15 cellular contexts compared by ENCODE assay signal in the genomic region with DNA sequence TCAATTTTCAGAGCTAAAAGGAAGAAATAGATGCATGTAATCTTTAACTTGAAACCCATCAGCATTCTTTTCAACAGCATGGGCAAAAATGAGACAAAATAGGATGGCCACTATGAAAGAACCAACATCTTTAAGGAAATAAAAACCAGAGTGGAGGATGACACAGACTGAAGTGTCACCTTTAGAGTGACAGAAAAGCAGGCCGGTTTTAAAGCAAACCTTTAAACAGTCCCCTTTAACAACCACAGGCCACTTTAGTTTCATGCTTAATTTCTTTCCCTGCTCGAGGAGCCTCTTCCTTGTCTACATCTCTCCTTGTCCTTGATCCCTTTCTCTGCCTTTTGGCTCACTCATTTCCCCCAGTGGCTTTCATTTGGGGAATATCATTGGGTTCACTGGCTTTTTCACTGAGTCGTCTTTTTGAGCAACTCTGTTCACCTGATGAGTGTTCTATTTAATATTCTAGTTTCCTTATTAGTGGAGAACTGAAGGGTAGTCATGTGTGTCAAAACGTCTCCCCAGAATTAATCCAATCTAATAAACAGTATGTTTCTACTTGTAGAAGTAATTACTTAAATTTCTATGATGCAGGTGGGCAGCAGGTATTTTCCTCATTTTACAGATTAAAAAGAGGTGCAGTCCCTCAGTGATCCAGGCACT.
A peak's percentile ranks its signal among the peaks of the same experiment; 100 is the strongest.
DNase-seq lines count a peak whose midpoint lies in the region; ATAC-seq, FAIRE-seq and TF ChIP-seq lines count a peak whose summit lies in the region.
"Had no signal": no experiment of that assay in that cellular context is flagged by ENCODE, and none has a peak within 500 bp of the region (broad histone marks: within the 10 kb centered on the region; RNA-seq: fewer than 3 reads in every experiment).

No MANE protein-coding gene starts in this region.

- ATAC-seq in GM21360 (IDR thresholded peaks at IDR 0.05; ENCODE audit: unreplicated experiment), result peak; percentile 64
- ATAC-seq in HG03354 (IDR thresholded peaks at IDR 0.05; ENCODE audit: poor library complexity, severe bottlenecking, unreplicated experiment), result peak; percentile 52
- ATAC-seq: HepG2 had no signal

- no peak for TF ChIP-seq CTCF in endodermal cell (conservative IDR thresholded peaks at IDR 0.05)

- DNase-seq in GM12891 (ENCODE audit: insufficient read length, low spot score), result no peak
- no peak for DNase-seq in NCI-H446 treated with DMSO at 0.1 percent for 48 hours (lab: John Stamatoyannopoulos, UW)
- no peak for DNase-seq in hypothalamus (lab: John Stamatoyannopoulos, UW)
- DNase-seq in endodermal cell, result no peak
- DNase-seq in amniotic stem cell (lab: John Stamatoyannopoulos, UW), result no peak
- DNase-seq: activated naive CD4-positive, alpha-beta T cell; DMS79; NCI-H526; stimulated activated CD4-positive, alpha-beta T cell treated with anti-CD3 and anti-CD28 coated beads, Interleukin-4, amount 100 ng/mL, for 4 hours had no signal

- no peak overlapping the region for H3K4me3 Mint-ChIP-seq in endodermal cell

- H3K4me1 ChIP-seq in mucosa of rectum (ENCODE audit: control insufficient read depth in 2 of 2, insufficient read depth in 2 of 2, low read length in 2 of 2) (peaks cover 21 to 40% of the 10 kb centered on the region in 2 donors), endodermal cell (ENCODE audit: control insufficient read depth, insufficient read depth, low read length) (peaks cover 3% of the 10 kb centered on the region)

- H3K9ac ChIP-seq in mucosa of rectum (ENCODE audit: low read depth in 1 of 2, low read length in 2 of 2) (no peak overlapping the region), endodermal cell (ENCODE audit: extremely low read depth, low read length, poor library complexity, severe bottlenecking) (no peak overlapping the region)

- no peaks in the 10 kb centered on the region for H3K36me3 ChIP-seq in mucosa of rectum (ENCODE audit: control insufficient read depth in 2 of 2, insufficient read depth in 2 of 2, low read length in 2 of 2)
- no peaks in the 10 kb centered on the region for H3K36me3 ChIP-seq in endodermal cell (ENCODE audit: control insufficient read depth, insufficient read depth, low read length)
- H3K36me3 ChIP-seq: vagina had no signal

- no peaks in the 10 kb centered on the region for H3K9me3 ChIP-seq in mucosa of rectum (ENCODE audit: control insufficient read depth in 2 of 2, low read length in 2 of 2)
- no peaks in the 10 kb centered on the region for H3K9me3 ChIP-seq in endodermal cell (ENCODE audit: control insufficient read depth, low read length)
- H3K9me3 ChIP-seq: vagina had no signal

- no peak for TF ChIP-seq POLR2A in GM12891 (IDR thresholded peaks at IDR 0.05; ENCODE audit: low read depth, low read length)

- peak; percentile 26 for FAIRE-seq in GM12891 (lab: Jason Lieb, UNC)
- FAIRE-seq: HepG2 had no signal

- 87 to 88% methylated on average over 2 to 3 of the region's 4 CpGs for WGBS in endodermal cell (ENCODE audit: insufficient coverage in 1 of 2, insufficient read length in 1 of 2), 2 experiments

- H3K4me3 ChIP-seq in mucosa of rectum (ENCODE audit: low read length in 2 of 2), result no peak overlapping the region
- no peak overlapping the region for H3K4me3 ChIP-seq in endodermal cell (ENCODE audit: low read length)
- H3K4me3 ChIP-seq: vagina had no signal

- H3K27ac Mint-ChIP-seq in endodermal cell, result no peak overlapping the region

- no peaks in the 10 kb centered on the region for H3K9me3 Mint-ChIP-seq in endodermal cell

- H3K4me1 Mint-ChIP-seq in endodermal cell, result peaks cover 9% of the 10 kb centered on the region

- no peaks in the 10 kb centered on the region for H3K27me3 ChIP-seq in mucosa of rectum (ENCODE audit: control insufficient read depth in 2 of 2, insufficient read depth in 2 of 2, low read length in 2 of 2)
- H3K27me3 ChIP-seq in endodermal cell (ENCODE audit: control insufficient read depth, insufficient read depth, low read length, poor library complexity, severe bottlenecking), result no peaks in the 10 kb centered on the region
- H3K27me3 ChIP-seq: vagina had no signal

- H3K36me3 Mint-ChIP-seq in endodermal cell (ENCODE audit: low read depth), result no peaks in the 10 kb centered on the region

- H3K27ac ChIP-seq in mucosa of rectum (ENCODE audit: low read depth in 2 of 2, low read length in 2 of 2) (peak overlapping the region; percentile 26 to 29), endodermal cell (ENCODE audit: low read depth, low read length) (no peak overlapping the region)
- H3K27ac ChIP-seq: epithelial cell of prostate, vagina had no signal

- no peaks in the 10 kb centered on the region for H3K27me3 Mint-ChIP-seq in endodermal cell (ENCODE audit: insufficient read depth)

TF ChIP-seq in GM12891, 5 proteins besides CTCF, POLR2A, EP300 and RAD21:
- TF ChIP-seq TAF1 (IDR thresholded peaks at IDR 0.05; ENCODE audit: low read depth, low read length), result no peak
- TF ChIP-seq PAX5 (IDR thresholded peaks at IDR 0.05; ENCODE audit: insufficient read depth, low read length, severe bottlenecking), result no peak
- TF ChIP-seq SPI1 (IDR thresholded peaks at IDR 0.05; ENCODE audit: low read depth, low read length), result no peak
- no peak for TF ChIP-seq POLR2AphosphoS5 (IDR thresholded peaks at IDR 0.05; ENCODE audit: low read depth, low read length)
- no peak for TF ChIP-seq POU2F2 (IDR thresholded peaks at IDR 0.05; ENCODE audit: low read depth, low read length)
